ENCODE assay signal across 13 cellular contexts in the genomic region with DNA sequence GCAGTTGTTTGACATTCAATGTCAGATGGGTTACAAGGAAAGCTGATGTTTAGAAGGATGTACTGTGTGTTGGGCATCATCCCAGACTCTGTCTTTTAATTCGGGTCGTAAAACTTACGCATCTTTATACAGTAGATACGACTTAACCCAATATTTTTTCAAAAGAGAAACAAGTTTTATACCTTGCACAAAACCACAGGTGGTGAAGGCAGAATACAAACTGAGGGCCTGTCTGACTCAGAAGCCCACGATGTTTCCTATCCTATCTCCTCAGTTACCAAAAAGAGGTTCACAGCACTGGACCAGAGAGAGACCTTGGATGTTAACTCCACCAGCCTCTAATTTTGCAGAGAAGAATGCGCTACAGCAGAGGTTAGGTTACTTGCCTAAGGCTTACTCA.
DNase-seq lines count a peak whose midpoint lies in the region; ATAC-seq, FAIRE-seq and TF ChIP-seq lines count a peak whose summit lies in the region.
"Had no signal": no experiment of that assay in that cellular context is flagged by ENCODE, and none has a peak within 500 bp of the region (broad histone marks: within the 10 kb centered on the region; RNA-seq: fewer than 3 reads in every experiment).

No MANE protein-coding gene starts in this region.

- H3K4me3 ChIP-seq in Loucy (ENCODE audit: low read length, poor library complexity, severe bottlenecking) (no peak overlapping the region), small intestine (ENCODE audit: low read depth in 1 of 2, low read length in 2 of 2) (no peak overlapping the region), WERI-Rb-1 (ENCODE audit: low read depth, low read length) (no peak overlapping the region)
- H3K4me3 ChIP-seq in effector memory CD4-positive, alpha-beta T cell (ENCODE audit: insufficient read depth, low read depth, low read length, poor library complexity, severe bottlenecking) = no peak overlapping the region

- FAIRE-seq in small intestine (lab: Jason Lieb, UNC) = no peak
- FAIRE-seq: islet of Langerhans had no signal

- peak overlapping the region; percentile 95 for H3K27ac Mint-ChIP-seq in activated CD4-positive, alpha-beta T cell treated with anti-CD3 and anti-CD28 coated beads, Interleukin-2, amount 10 ng/mL, durations not matched to agents 7 days and 5 days
- H3K27ac Mint-ChIP-seq: CD14-positive monocyte had no signal

- WGBS in small intestine, 3 donors = 70 to 80% (median 80%) methylated on average over 6 of the region's 6 CpGs

- peaks cover 78% of the 10 kb centered on the region for H3K4me1 Mint-ChIP-seq in activated CD4-positive, alpha-beta T cell treated with anti-CD3 and anti-CD28 coated beads, Interleukin-2, amount 10 ng/mL, durations not matched to agents 7 days and 5 days

- H3K9ac ChIP-seq in Loucy (ENCODE audit: low read depth, low read length, poor library complexity, severe bottlenecking) = peak overlapping the region; percentile 4

- POLR2A ChIA-PET in activated CD4-positive, alpha-beta T cell treated with anti-CD3 and anti-CD28 coated beads, Interleukin-2, amount 10 ng/mL, durations not matched to agents 7 days and 5 days (lab: Charles Lee) = no interaction called here

- H3F3A ChIP-seq in Loucy (ENCODE audit: low read depth) = peaks cover 3% of the 10 kb centered on the region; the same call in 1 of the 2 replicates

- peaks cover 8% of the 10 kb centered on the region for H3K9me3 Mint-ChIP-seq in activated CD4-positive, alpha-beta T cell treated with anti-CD3 and anti-CD28 coated beads, Interleukin-2, amount 10 ng/mL, durations not matched to agents 7 days and 5 days

- H3K27me3 ChIP-seq in Loucy (ENCODE audit: insufficient read depth, low read length, poor library complexity, severe bottlenecking) (no peaks in the 10 kb centered on the region), small intestine (ENCODE audit: control insufficient read depth in 2 of 2, insufficient read depth in 2 of 2, low read length in 2 of 2) (no peaks in the 10 kb centered on the region), WERI-Rb-1 (ENCODE audit: insufficient read depth, low read depth, severe bottlenecking) (no peaks in the 10 kb centered on the region)
- no peaks in the 10 kb centered on the region for H3K27me3 ChIP-seq in effector memory CD4-positive, alpha-beta T cell (replicated peaks; ENCODE audit: control insufficient read depth, insufficient read depth, low read length, poor library complexity, severe bottlenecking)

- H3K9me3 ChIP-seq in Loucy (ENCODE audit: insufficient read depth, low read depth, low read length) = no peaks in the 10 kb centered on the region
- no peaks in the 10 kb centered on the region for H3K9me3 ChIP-seq in effector memory CD4-positive, alpha-beta T cell (ENCODE audit: control insufficient read depth, low read length)
- H3K9me3 ChIP-seq in small intestine (ENCODE audit: control insufficient read depth, low read depth) = no peaks in the 10 kb centered on the region
- H3K9me3 ChIP-seq in WERI-Rb-1 (ENCODE audit: severe bottlenecking) = no peaks in the 10 kb centered on the region
- H3K9me3 ChIP-seq: neutrophil had no signal

- peaks cover 13% of the 10 kb centered on the region for H3K36me3 Mint-ChIP-seq in activated CD4-positive, alpha-beta T cell treated with anti-CD3 and anti-CD28 coated beads, Interleukin-2, amount 10 ng/mL, durations not matched to agents 7 days and 5 days (ENCODE audit: low read depth)
- H3K36me3 Mint-ChIP-seq: CD14-positive monocyte had no signal

- CTCF ChIA-PET in activated CD4-positive, alpha-beta T cell treated with anti-CD3 and anti-CD28 coated beads, Interleukin-2, amount 10 ng/mL, durations not matched to agents 7 days and 5 days (lab: Charles Lee) = interaction anchor here (0.6 to 2.0 kb wide), 5 partner anchors 8 to 30 kb away, joined by 3 to 14 read pairs (median 3); no protein-coding TSS in a partner anchor

- H2AFZ ChIP-seq in Loucy (ENCODE audit: low read length) = no peak overlapping the region

- H3K4me2 ChIP-seq in Loucy (ENCODE audit: low read depth, low read length, poor library complexity, severe bottlenecking) = peak overlapping the region; percentile 49

- no peaks in the 10 kb centered on the region for H3K79me2 ChIP-seq in Loucy (ENCODE audit: insufficient read depth, low read length)

- H3K27me3 Mint-ChIP-seq in activated CD4-positive, alpha-beta T cell treated with anti-CD3 and anti-CD28 coated beads, Interleukin-2, amount 10 ng/mL, durations not matched to agents 7 days and 5 days = no peaks in the 10 kb centered on the region

- H3K36me3 ChIP-seq in Loucy (ENCODE audit: insufficient read depth, low read length) (no peaks in the 10 kb centered on the region), small intestine (ENCODE audit: control insufficient read depth in 2 of 2, insufficient read depth in 2 of 2, low read length in 2 of 2) (no peaks in the 10 kb centered on the region), WERI-Rb-1 (no peaks in the 10 kb centered on the region)
- H3K36me3 ChIP-seq in effector memory CD4-positive, alpha-beta T cell (ENCODE audit: control insufficient read depth, insufficient read depth, low read length) = no peaks in the 10 kb centered on the region
- H3K36me3 ChIP-seq: neutrophil had no signal

- H3K27ac ChIP-seq in effector memory CD4-positive, alpha-beta T cell (ENCODE audit: insufficient read depth, low read length, poor library complexity, severe bottlenecking) = peak overlapping the region; percentile 67
- H3K27ac ChIP-seq in small intestine (ENCODE audit: low read depth in 1 of 2, low read length in 1 of 2) (peak overlapping the region; percentile 38 to 58), WERI-Rb-1 (no peak overlapping the region)
- H3K27ac ChIP-seq: neutrophil had no signal

- TF ChIP-seq CTCF in Loucy (conservative IDR thresholded peaks at IDR 0.05; ENCODE audit: low read length) (no peak), WERI-Rb-1 (IDR thresholded peaks at IDR 0.05; ENCODE audit: low read depth, low read length) (no peak)

- H4K20me1 ChIP-seq in Loucy (ENCODE audit: insufficient read depth, low read length, poor library complexity, severe bottlenecking) = no peaks in the 10 kb centered on the region

- no peaks in the 10 kb centered on the region for H3K9me2 ChIP-seq in Loucy (replicated peaks; ENCODE audit: low read depth, low read length)

- DNase-seq in activated CD4-positive, alpha-beta T cell treated with anti-CD3 and anti-CD28 coated beads, Interleukin-2, amount 10 ng/mL, durations not matched to agents 7 days and 5 days = peak; percentile 46
- no peak for DNase-seq in effector memory CD4-positive, alpha-beta T cell
- DNase-seq in small intestine (peak; percentile 27), WERI-Rb-1 (no peak), NCI-H2107 treated with DMSO at 0.1 percent for 48 hours (lab: John Stamatoyannopoulos, UW; ENCODE audit: unreplicated experiment) (no peak)
- DNase-seq: cerebellar nuclear complex, NCI-H2107 had no signal

- H3K4me3 Mint-ChIP-seq in activated CD4-positive, alpha-beta T cell treated with anti-CD3 and anti-CD28 coated beads, Interleukin-2, amount 10 ng/mL, durations not matched to agents 7 days and 5 days = peak overlapping the region; percentile 9
- H3K4me3 Mint-ChIP-seq: CD14-positive monocyte had no signal

- no peak for ATAC-seq in HG03354 (IDR thresholded peaks at IDR 0.05; ENCODE audit: poor library complexity, severe bottlenecking, unreplicated experiment)
- no peak for ATAC-seq in HG03175 (IDR thresholded peaks at IDR 0.05; ENCODE audit: unreplicated experiment)

- H3K4me1 ChIP-seq in Loucy (ENCODE audit: insufficient read depth, low read length, poor library complexity, severe bottlenecking) (peaks cover 47% of the 10 kb centered on the region), small intestine (ENCODE audit: control insufficient read depth in 2 of 2, insufficient read depth in 1 of 2, low read depth in 1 of 2, low read length in 1 of 2) (no peaks in the 10 kb centered on the region)
- H3K4me1 ChIP-seq in effector memory CD4-positive, alpha-beta T cell (ENCODE audit: control insufficient read depth, insufficient read depth, low read length, poor library complexity, severe bottlenecking) = peaks cover 58% of the 10 kb centered on the region

Comparison
In these comparisons a context has a peak if more than half of its experiments do, and no peak if none do; other contexts are left out.
1. DNase-seq: peak in activated CD4-positive, alpha-beta T cell treated with anti-CD3 and anti-CD28 coated beads, Interleukin-2, amount 10 ng/mL, durations not matched to agents 7 days and 5 days (single experiment) and small intestine (single experiment); none in effector memory CD4-positive, alpha-beta T cell (0 of 3), WERI-Rb-1 (single experiment) and NCI-H2107 treated with DMSO at 0.1 percent for 48 hours (single experiment).